12 cellular contexts compared by ENCODE assay signal in genomic region chr22:45903355-45904149, GRCh38.
DNase-seq lines count a peak whose midpoint lies in the region; ATAC-seq, FAIRE-seq and TF ChIP-seq lines count a peak whose summit lies in the region.
"Had no signal": no experiment of that assay in that cellular context is flagged by ENCODE, and none has a peak within 500 bp of the region (broad histone marks: within the 10 kb centered on the region; RNA-seq: fewer than 3 reads in every experiment).

No MANE protein-coding gene starts in this region.

- no peaks in the 10 kb centered on the region for H3K79me2 ChIP-seq in astrocyte (ENCODE audit: insufficient read depth, low read length)

- DNase-seq in heart left ventricle (peak in 1 of 5 donors; percentile 40), right atrium auricular region (ENCODE audit: low spot score) (no peak), astrocyte (ENCODE audit: low read depth) (peak; percentile 75), islet precursor cell (peak; percentile 63), upper lobe of right lung (no peak), kidney (no peak), T-helper 2 cell (no peak)
- DNase-seq: activated effector memory CD4-positive, alpha-beta T cell treated with anti-CD3 and anti-CD28 coated beads, Interleukin-2, amount 50 U/mL, for 16 hours; stimulated activated CD4-positive, alpha-beta T cell treated with anti-CD3 and anti-CD28 coated beads, Interleukin-4, amount 100 ng/mL, for 4 hours; uterus had no signal

- peak in 3 of 4 donors; percentile 37 to 57 (median 40) for ATAC-seq in heart left ventricle
- peak; percentile 55 for ATAC-seq in upper lobe of right lung
- ATAC-seq in HG03520 (IDR thresholded peaks at IDR 0.05; ENCODE audit: unreplicated experiment), result no peak
- ATAC-seq: HCT116 had no signal

- no peaks in the 10 kb centered on the region for H3K9me3 Mint-ChIP-seq in astrocyte (ENCODE audit: unreplicated experiment)

- H3K4me3 ChIP-seq in heart left ventricle (no peak overlapping the region), right atrium auricular region (no peak overlapping the region), astrocyte (ENCODE audit: insufficient read depth, low read depth, low read length) (no peak overlapping the region), upper lobe of right lung (no peak overlapping the region), kidney (ENCODE audit: low read length in 2 of 2) (no peak overlapping the region)
- H3K4me3 ChIP-seq: uterus had no signal

- peaks cover 21% of the 10 kb centered on the region for H3K27me3 Mint-ChIP-seq in astrocyte (ENCODE audit: low read depth, unreplicated experiment)

- no peak overlapping the region for H3K27ac ChIP-seq in heart left ventricle
- H3K27ac ChIP-seq in right atrium auricular region, result no peak overlapping the region
- H3K27ac ChIP-seq in astrocyte (ENCODE audit: low read depth, low read length), result no peak overlapping the region
- no peak overlapping the region for H3K27ac ChIP-seq in upper lobe of right lung
- no peak overlapping the region for H3K27ac ChIP-seq in kidney (ENCODE audit: low read depth in 2 of 2, low read length in 2 of 2)
- H3K27ac ChIP-seq: uterus had no signal

- H3K9me3 ChIP-seq in heart left ventricle (no peaks in the 10 kb centered on the region), right atrium auricular region (no peaks in the 10 kb centered on the region), astrocyte (ENCODE audit: insufficient read depth, low read depth, low read length) (no peaks in the 10 kb centered on the region), upper lobe of right lung (no peaks in the 10 kb centered on the region), kidney (ENCODE audit: control insufficient read depth in 1 of 2, low read length in 2 of 2) (no peaks in the 10 kb centered on the region)
- H3K9me3 ChIP-seq: uterus had no signal

- no peaks in the 10 kb centered on the region for H3K36me3 Mint-ChIP-seq in astrocyte (ENCODE audit: low read depth, unreplicated experiment)

- H3K4me1 ChIP-seq in heart left ventricle (peaks cover 0 to 20% (median 7%) of the 10 kb centered on the region in 12 donors), right atrium auricular region (peaks cover 0 to 24% of the 10 kb centered on the region in 2 donors), astrocyte (ENCODE audit: insufficient read depth, low read length) (peaks cover 27% of the 10 kb centered on the region), upper lobe of right lung (peaks cover 14% of the 10 kb centered on the region), kidney (ENCODE audit: control insufficient read depth in 1 of 2, insufficient read depth in 1 of 2, low read depth in 1 of 2, low read length in 2 of 2) (peaks cover 0 to 2% of the 10 kb centered on the region in 2 donors)
- H3K4me1 ChIP-seq: uterus had no signal

- no peak overlapping the region for H3K27ac Mint-ChIP-seq in astrocyte (ENCODE audit: unreplicated experiment)

- TF ChIP-seq POLR2A in heart left ventricle (IDR thresholded peaks at IDR 0.05), result no peak

- peak overlapping the region; percentile 2 for H3K9ac ChIP-seq in astrocyte (ENCODE audit: low read length)
- H3K9ac ChIP-seq in kidney (ENCODE audit: low read length in 2 of 2), result no peak overlapping the region

- no peak overlapping the region for H2AFZ ChIP-seq in astrocyte (ENCODE audit: low read depth, low read length)

- H4K20me1 ChIP-seq in astrocyte (ENCODE audit: insufficient read depth, low read length), result no peaks in the 10 kb centered on the region

- no peak for TF ChIP-seq CTCF in heart left ventricle (IDR thresholded peaks at IDR 0.05)
- no peak for TF ChIP-seq CTCF in right atrium auricular region (IDR thresholded peaks at IDR 0.05)
- no peak for TF ChIP-seq CTCF in astrocyte (IDR thresholded peaks at IDR 0.05; ENCODE audit: insufficient read depth, low read depth, low read length)
- no peak for TF ChIP-seq CTCF in upper lobe of right lung (IDR thresholded peaks at IDR 0.05)
- TF ChIP-seq CTCF in kidney (IDR thresholded peaks at IDR 0.05; ENCODE audit: borderline replicate concordance, extremely low read depth, insufficient read depth), result no peak

- H3K4me1 Mint-ChIP-seq in astrocyte (ENCODE audit: low read depth, unreplicated experiment), result peaks cover 5% of the 10 kb centered on the region

- 34 to 43% (median 40%) methylated on average over 19 to 29 of the region's 29 CpGs for WGBS in heart left ventricle, 4 donors

- H3K4me2 ChIP-seq in astrocyte (ENCODE audit: low read length), result peak overlapping the region; percentile 71

- H3K36me3 ChIP-seq in heart left ventricle (no peaks in the 10 kb centered on the region), right atrium auricular region (no peaks in the 10 kb centered on the region), astrocyte (ENCODE audit: insufficient read depth, low read length) (no peaks in the 10 kb centered on the region), upper lobe of right lung (no peaks in the 10 kb centered on the region), kidney (ENCODE audit: control insufficient read depth in 1 of 2, insufficient read depth in 2 of 2, low read length in 2 of 2) (no peaks in the 10 kb centered on the region)
- H3K36me3 ChIP-seq: uterus had no signal

- H3K27me3 ChIP-seq in heart left ventricle (peaks cover 0 to 9% (median 0%) of the 10 kb centered on the region in 9 donors), right atrium auricular region (no peaks in the 10 kb centered on the region), astrocyte (ENCODE audit: insufficient read depth, low read length) (no peaks in the 10 kb centered on the region), upper lobe of right lung (peaks cover 9% of the 10 kb centered on the region)
- H3K27me3 ChIP-seq: uterus had no signal

- H3K4me3 Mint-ChIP-seq in astrocyte (ENCODE audit: unreplicated experiment), result no peak overlapping the region

- FAIRE-seq in astrocyte (lab: Jason Lieb, UNC) (no peak), kidney (lab: Jason Lieb, UNC) (no peak)

- intact Hi-C loops in heart left ventricle (cut with DNase I) (no loop called here), upper lobe of right lung (cut with DNase I) (no loop called here), kidney (cut with DNase I) (no loop called here)

Comparison
In these comparisons a context has a peak if more than half of its experiments do, and no peak if none do; other contexts are left out.
1. DNase-seq: peak in astrocyte (single experiment) and islet precursor cell (single experiment); none in right atrium auricular region (single experiment), upper lobe of right lung (single experiment), kidney (single experiment) and T-helper 2 cell (0 of 5).